Comparison of ENCODE assay signal across 8 cellular contexts in the genomic region with DNA sequence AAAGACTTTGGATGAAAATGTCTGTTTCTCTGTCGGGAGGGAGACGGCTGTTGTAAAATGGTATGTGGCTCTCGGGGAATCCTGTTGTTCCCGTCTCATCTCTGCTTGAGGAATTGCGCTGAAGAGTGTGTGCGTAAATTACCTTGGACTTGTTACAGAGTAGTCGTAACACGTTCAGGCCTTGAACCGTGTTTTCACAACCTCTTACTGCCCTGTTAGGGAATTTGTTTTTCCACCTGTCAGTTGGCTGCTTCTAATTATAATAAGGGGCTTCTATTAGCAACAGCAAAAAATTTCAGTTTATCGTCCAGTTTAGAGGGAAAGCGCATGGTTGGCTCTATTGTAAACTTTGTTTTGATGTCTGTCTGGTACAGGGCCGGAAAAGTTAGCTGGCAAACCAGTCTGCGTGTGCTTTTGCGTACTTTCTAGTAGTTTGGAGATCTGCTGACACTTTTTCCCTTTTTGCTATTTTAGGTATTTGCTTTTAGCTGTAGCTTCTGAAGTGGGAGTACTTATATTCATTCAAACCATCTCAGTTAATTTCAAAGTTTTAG. TPM values are rescaled to one million over a fixed set of nuclear protein-coding genes. Genes with fewer than 3 reads are reported as not detected.
DNase-seq lines count a peak whose midpoint lies in the region; ATAC-seq, FAIRE-seq and TF ChIP-seq lines count a peak whose summit lies in the region.

No MANE protein-coding gene starts in this region.

- peak overlapping the region; percentile 78 for H3K4me3 ChIP-seq in astrocyte (ENCODE audit: insufficient read depth, low read depth, low read length)
- peak overlapping the region; percentile 83 for H3K4me3 ChIP-seq in iPS-18c (ENCODE audit: insufficient read depth, low read depth, low read length)
- peak overlapping the region; percentile 64 to 98 (median 75) for H3K4me3 ChIP-seq in spleen

- H3K4me1 ChIP-seq in astrocyte (ENCODE audit: insufficient read depth, low read length) = peaks cover 6% of the 10 kb centered on the region
- H3K4me1 ChIP-seq in spleen = peaks cover 19 to 67% (median 54%) of the 10 kb centered on the region in 6 donors

- peak overlapping the region; percentile 96 for H3K27ac Mint-ChIP-seq in astrocyte (ENCODE audit: unreplicated experiment)

- H3K27me3 ChIP-seq in astrocyte (ENCODE audit: insufficient read depth, low read length) (no peaks in the 10 kb centered on the region), spleen (replicated peaks in 1 of 7) (no peaks in the 10 kb centered on the region)

- peaks cover 64% of the 10 kb centered on the region for H3K79me2 ChIP-seq in astrocyte (ENCODE audit: insufficient read depth, low read length)

- peak overlapping the region; percentile 98 for H3K4me3 Mint-ChIP-seq in astrocyte (ENCODE audit: unreplicated experiment)

- no peaks in the 10 kb centered on the region for H3K27me3 Mint-ChIP-seq in astrocyte (ENCODE audit: low read depth, unreplicated experiment)

- WGBS in spleen, 5 donors = 0 to 2% (median 1%) methylated on average over 14 of the region's 14 CpGs

- ATAC-seq in GM21737 (IDR thresholded peaks at IDR 0.05; ENCODE audit: unreplicated experiment) (peak; percentile 18), GM18505 (IDR thresholded peaks at IDR 0.05; ENCODE audit: unreplicated experiment) (no peak)

- DNase-seq in DMS79 (lab: John Stamatoyannopoulos, UW) = peak; percentile 55
- DNase-seq in NCI-H1105 (lab: John Stamatoyannopoulos, UW) = peak; percentile 65
- peak; percentile 66 for DNase-seq in astrocyte (ENCODE audit: low read depth)
- no peak for DNase-seq in spleen
- no peak for DNase-seq in activated CD4-positive, CD25-positive, alpha-beta regulatory T cell treated with anti-CD3 and anti-CD28 coated beads, Interleukin-2, amount 50 U/mL, for 72 hours

- no peaks in the 10 kb centered on the region for H3K9me3 Mint-ChIP-seq in astrocyte (ENCODE audit: unreplicated experiment)

- peak overlapping the region; percentile 98 for H3K27ac ChIP-seq in astrocyte (ENCODE audit: low read depth, low read length)
- H3K27ac ChIP-seq in spleen = peak overlapping the region; percentile 99 to 100 (median 100)

- peaks cover 2% of the 10 kb centered on the region for H3K36me3 Mint-ChIP-seq in astrocyte (ENCODE audit: low read depth, unreplicated experiment)

- H2AFZ ChIP-seq in astrocyte (ENCODE audit: low read depth, low read length) = peak overlapping the region; percentile 76

- no peaks in the 10 kb centered on the region for H3K9me3 ChIP-seq in astrocyte (ENCODE audit: insufficient read depth, low read depth, low read length)
- H3K9me3 ChIP-seq in iPS-18c (ENCODE audit: control insufficient read depth, insufficient read depth, low read length) = no peaks in the 10 kb centered on the region
- H3K9me3 ChIP-seq in spleen = no peaks in the 10 kb centered on the region

- peaks cover 14% of the 10 kb centered on the region for H3K4me1 Mint-ChIP-seq in astrocyte (ENCODE audit: low read depth, unreplicated experiment)

- FAIRE-seq in astrocyte (lab: Jason Lieb, UNC) = no peak

- TF ChIP-seq CTCF in astrocyte (IDR thresholded peaks at IDR 0.05; ENCODE audit: insufficient read depth, low read depth, low read length) (no peak), spleen (IDR thresholded peaks at IDR 0.05 in 8 of 11, conservative IDR thresholded peaks at IDR 0.05 in 3 of 11) (peak in 1 of 11 experiments; percentile 3)

- peaks cover 51% of the 10 kb centered on the region for H4K20me1 ChIP-seq in astrocyte (ENCODE audit: insufficient read depth, low read length)

- intact Hi-C loops in spleen (cut with DNase I; ENCODE audit: low total_unique reads) = loop anchor here (10.0 kb wide), 1 partner anchor 84 kb away; no protein-coding TSS in a partner anchor

- H3K36me3 ChIP-seq in astrocyte (ENCODE audit: insufficient read depth, low read length) (no peaks in the 10 kb centered on the region), spleen (no peaks in the 10 kb centered on the region)

- TF ChIP-seq POLR2A in spleen (IDR thresholded peaks at IDR 0.05) (no peak), GM18505 (IDR thresholded peaks at IDR 0.05; ENCODE audit: borderline replicate concordance, extremely low read depth, insufficient read depth, insufficient read length) (no peak)

- peak overlapping the region; percentile 89 for H3K4me2 ChIP-seq in astrocyte (ENCODE audit: low read length)

- peak overlapping the region; percentile 99 for H3K9ac ChIP-seq in astrocyte (ENCODE audit: low read length)

RNA-seq across cellular contexts. Expression of a gene that starts 1.5 kb away (rescaled TPM):
- 73.2 and 78.5 TPM in 2 replicates for total RNA-seq in astrocyte
- 100 to 1,000 TPM; 112 to 192 (median 135) TPM for total RNA-seq in spleen
- 10 to 100 TPM; 11.5 to 17.1 (median 12.8) TPM for polyA plus RNA-seq in spleen

Comparison
In these comparisons a context has a peak if more than half of its experiments do, and no peak if none do; other contexts are left out.
1. DNase-seq: peak in DMS79 (single experiment), NCI-H1105 (single experiment) and astrocyte (single experiment); none in spleen (single experiment) and activated CD4-positive, CD25-positive, alpha-beta regulatory T cell treated with anti-CD3 and anti-CD28 coated beads, Interleukin-2, amount 50 U/mL, for 72 hours (single experiment).
2. Peak in every context shown above with its lines, with median percentiles within 50 percentile points of each other: H3K4me3 ChIP-seq.